12 cellular contexts compared by ENCODE assay signal in the genomic region with DNA sequence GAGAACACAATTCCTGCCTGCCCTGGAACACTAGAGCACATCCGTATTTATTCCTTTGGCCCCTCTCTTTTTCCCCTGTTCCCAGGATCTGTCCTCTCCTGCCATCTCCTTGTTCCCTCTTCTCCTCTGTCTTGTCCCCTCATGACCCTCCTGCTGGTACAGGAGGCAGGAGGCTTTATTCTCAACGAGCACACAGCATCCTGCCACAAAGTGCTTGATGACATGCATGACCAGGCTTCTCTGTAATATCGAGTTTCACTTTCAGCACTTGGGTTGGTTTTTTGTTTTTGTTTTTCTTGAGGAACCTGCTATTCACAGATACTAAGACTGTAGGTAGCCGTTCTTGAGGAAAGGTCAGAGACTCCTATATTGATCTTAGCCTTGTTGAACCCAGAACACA. TPM values are rescaled to one million over a fixed set of nuclear protein-coding genes. Genes with fewer than 3 reads are reported as not detected.
DNase-seq lines count a peak whose midpoint lies in the region; ATAC-seq and TF ChIP-seq lines count a peak whose summit lies in the region.
"Had no signal": no experiment of that assay in that cellular context is flagged by ENCODE, and none has a peak within 500 bp of the region (broad histone marks: within the 10 kb centered on the region; RNA-seq: fewer than 3 reads in every experiment).

No MANE protein-coding gene starts in this region.

- peak; percentile 20 for DNase-seq in NCI-H510A treated with DMSO at 0.1 percent for 48 hours (lab: John Stamatoyannopoulos, UW)
- DNase-seq in NCI-H510A (lab: John Stamatoyannopoulos, UW) = no peak
- peak; percentile 1 for DNase-seq in activated CD8-positive, alpha-beta T cell treated with anti-CD3 and anti-CD28 coated beads for 36 hours
- no peak for DNase-seq in activated gamma-delta T cell (lab: John Stamatoyannopoulos, UW)
- DNase-seq in LoVo (ENCODE audit: low spot score) = no peak
- DNase-seq in activated CD8-positive, alpha-beta memory T cell treated with anti-CD3 and anti-CD28 coated beads, Interleukin-2, amount 50 U/mL, for 48 hours = no peak
- DNase-seq: activated T-cell treated with anti-CD3 and anti-CD28 coated beads, Interleukin-2, amount 50 U/mL, for 48 hours; NCI-H2081 treated with DMSO at 0.1 percent for 48 hours; right cardiac atrium had no signal

- no peak for TF ChIP-seq CTCF in activated CD8-positive, alpha-beta T cell treated with anti-CD3 and anti-CD28 coated beads for 36 hours (IDR thresholded peaks at IDR 0.05)

- H3K9me3 Mint-ChIP-seq in activated CD8-positive, alpha-beta T cell treated with anti-CD3 and anti-CD28 coated beads for 36 hours = no peaks in the 10 kb centered on the region
- H3K9me3 Mint-ChIP-seq in stimulated activated memory B cell treated with anti-CD40 and anti-IgM and Interleukin-4, amounts not matched to agents 10 μg/mL and 1 μg/mL and 100 μg/mL, for 72 hours = no peaks in the 10 kb centered on the region

- no peak overlapping the region for H3K4me3 Mint-ChIP-seq in activated CD8-positive, alpha-beta T cell treated with anti-CD3 and anti-CD28 coated beads for 36 hours
- no peak overlapping the region for H3K4me3 Mint-ChIP-seq in stimulated activated memory B cell treated with anti-CD40 and anti-IgM and Interleukin-4, amounts not matched to agents 10 μg/mL and 1 μg/mL and 100 μg/mL, for 72 hours

- CTCF ChIA-PET in activated CD8-positive, alpha-beta T cell treated with anti-CD3 and anti-CD28 coated beads for 36 hours (lab: Charles Lee) = no interaction called here

- ATAC-seq in HG03097 (IDR thresholded peaks at IDR 0.05; ENCODE audit: low FRiP score, unreplicated experiment) = peak; percentile 66
- ATAC-seq in activated CD8-positive, alpha-beta T cell treated with anti-CD3 and anti-CD28 coated beads for 36 hours = peak; percentile 51
- ATAC-seq in stimulated activated memory B cell treated with anti-CD40 and anti-IgM and Interleukin-4, amounts not matched to agents 10 μg/mL and 1 μg/mL and 100 μg/mL, for 72 hours = peak; percentile 53

- H3K4me1 Mint-ChIP-seq in activated CD8-positive, alpha-beta T cell treated with anti-CD3 and anti-CD28 coated beads for 36 hours (ENCODE audit: low read depth) = peaks cover 9% of the 10 kb centered on the region
- H3K4me1 Mint-ChIP-seq in stimulated activated memory B cell treated with anti-CD40 and anti-IgM and Interleukin-4, amounts not matched to agents 10 μg/mL and 1 μg/mL and 100 μg/mL, for 72 hours = peaks cover 16% of the 10 kb centered on the region

- POLR2A ChIA-PET in activated CD8-positive, alpha-beta T cell treated with anti-CD3 and anti-CD28 coated beads for 36 hours (lab: Charles Lee) = no interaction called here

- intact Hi-C loops in activated CD8-positive, alpha-beta T cell treated with anti-CD3 and anti-CD28 coated beads for 36 hours (cut with micrococcal nuclease) = loop anchor here (5.0 kb wide), 1 partner anchor 493 kb away; no protein-coding TSS in a partner anchor

- peaks cover 16% of the 10 kb centered on the region for H3K27me3 Mint-ChIP-seq in activated CD8-positive, alpha-beta T cell treated with anti-CD3 and anti-CD28 coated beads for 36 hours
- peaks cover 24% of the 10 kb centered on the region for H3K27me3 Mint-ChIP-seq in stimulated activated memory B cell treated with anti-CD40 and anti-IgM and Interleukin-4, amounts not matched to agents 10 μg/mL and 1 μg/mL and 100 μg/mL, for 72 hours

- H3K27ac Mint-ChIP-seq in activated CD8-positive, alpha-beta T cell treated with anti-CD3 and anti-CD28 coated beads for 36 hours = no peak overlapping the region
- peak overlapping the region; percentile 38 for H3K27ac Mint-ChIP-seq in stimulated activated memory B cell treated with anti-CD40 and anti-IgM and Interleukin-4, amounts not matched to agents 10 μg/mL and 1 μg/mL and 100 μg/mL, for 72 hours

- no peaks in the 10 kb centered on the region for H3K36me3 Mint-ChIP-seq in activated CD8-positive, alpha-beta T cell treated with anti-CD3 and anti-CD28 coated beads for 36 hours (ENCODE audit: low read depth)
- H3K36me3 Mint-ChIP-seq in stimulated activated memory B cell treated with anti-CD40 and anti-IgM and Interleukin-4, amounts not matched to agents 10 μg/mL and 1 μg/mL and 100 μg/mL, for 72 hours = no peaks in the 10 kb centered on the region

RNA-seq across cellular contexts. Expression of gene NALF2, which starts 35.3 kb away (rescaled TPM):
- total RNA-seq in activated CD8-positive, alpha-beta T cell treated with anti-CD3 and anti-CD28 coated beads for 36 hours = under 1 TPM; 0.13 to 0.18 TPM
- total RNA-seq: RPMI7951 had no signal

Comparison
In these comparisons a context has a peak if more than half of its experiments do, and no peak if none do; other contexts are left out.
1. DNase-seq: peak in NCI-H510A treated with DMSO at 0.1 percent for 48 hours (single experiment) and activated CD8-positive, alpha-beta T cell treated with anti-CD3 and anti-CD28 coated beads for 36 hours (single experiment); none in NCI-H510A (single experiment), activated gamma-delta T cell (single experiment), LoVo (single experiment) and activated CD8-positive, alpha-beta memory T cell treated with anti-CD3 and anti-CD28 coated beads, Interleukin-2, amount 50 U/mL, for 48 hours (single experiment).
2. Peak in every context shown above with its lines, with median percentiles within 50 percentile points of each other: ATAC-seq.